26 cellular contexts compared by ENCODE assay signal in the genomic region with DNA sequence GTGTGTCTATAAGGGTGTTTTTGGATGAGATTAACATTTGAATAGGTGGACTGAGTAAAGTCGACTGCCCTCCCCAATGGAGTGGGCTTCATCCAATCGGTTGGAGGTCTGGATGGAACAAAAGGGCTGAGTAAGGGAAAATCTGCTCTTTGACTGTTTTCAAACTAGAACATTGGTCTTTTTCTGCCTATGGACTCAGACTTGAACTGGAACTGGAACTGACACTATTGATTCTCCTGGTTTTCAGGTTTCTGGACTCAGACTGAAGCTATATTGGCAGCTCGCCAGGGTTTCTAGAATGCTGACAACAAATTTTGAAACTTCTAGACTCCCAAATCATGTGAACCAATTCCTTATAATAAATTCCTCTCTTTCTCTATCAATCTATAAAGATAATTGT.
DNase-seq lines count a peak whose midpoint lies in the region; ATAC-seq, FAIRE-seq and TF ChIP-seq lines count a peak whose summit lies in the region.
"Had no signal": no experiment of that assay in that cellular context is flagged by ENCODE, and none has a peak within 500 bp of the region (broad histone marks: within the 10 kb centered on the region; RNA-seq: fewer than 3 reads in every experiment).

No MANE protein-coding gene starts in this region.

- H3K14ac ChIP-seq in IMR-90 (replicated peaks; ENCODE audit: low read depth, low read length) (no peak overlapping the region), H1 (ENCODE audit: insufficient read length) (no peak overlapping the region), trophoblast cell (ENCODE audit: low read length) (no peak overlapping the region)

- H2BK20ac ChIP-seq in IMR-90 (ENCODE audit: low read depth, low read length), result no peak overlapping the region
- H2BK20ac ChIP-seq in H1 (ENCODE audit: low read length), result no peak overlapping the region

- no peak overlapping the region for H2BK5ac ChIP-seq in IMR-90 (ENCODE audit: low read depth, low read length, poor library complexity, severe bottlenecking)
- H2BK5ac ChIP-seq in H1 (ENCODE audit: low read depth, low read length), result no peak overlapping the region
- H2BK5ac ChIP-seq in trophoblast cell (ENCODE audit: low read depth, low read length, poor library complexity), result no peak overlapping the region

- H3K23ac ChIP-seq in IMR-90 (ENCODE audit: low read depth, low read length), result no peak overlapping the region
- H3K23ac ChIP-seq in H1 (ENCODE audit: insufficient read length), result no peak overlapping the region
- H3K23ac ChIP-seq in trophoblast cell (ENCODE audit: low read length), result no peak overlapping the region

- H3K18ac ChIP-seq in IMR-90 (ENCODE audit: low read depth, low read length), result no peak overlapping the region
- no peak overlapping the region for H3K18ac ChIP-seq in H1 (ENCODE audit: extremely low read depth, low read length)
- H3K18ac ChIP-seq in trophoblast cell (ENCODE audit: low read length), result no peak overlapping the region

- no peak overlapping the region for H4K5ac ChIP-seq in IMR-90 (ENCODE audit: low read depth, low read length)
- H4K5ac ChIP-seq in H1 (ENCODE audit: insufficient read length, low read depth, low read length), result no peak overlapping the region

- H4K12ac ChIP-seq in trophoblast cell (ENCODE audit: low read depth, low read length), result no peak overlapping the region

- H2AFZ ChIP-seq in IMR-90 (replicated peaks; ENCODE audit: low read length, poor library complexity), result no peak overlapping the region
- H2AFZ ChIP-seq in H1 (ENCODE audit: low read length), result no peak overlapping the region
- no peak overlapping the region for H2AFZ ChIP-seq in HepG2 (ENCODE audit: low read length)
- no peak overlapping the region for H2AFZ ChIP-seq in trophoblast cell (ENCODE audit: insufficient read depth, low read length, poor library complexity)
- H2AFZ ChIP-seq: GM23248 had no signal

- H3K4me3 ChIP-seq in IMR-90 (ENCODE audit: insufficient read depth, low read depth, low read length) (no peak overlapping the region), H1 (ENCODE audit: extremely low read depth in 1 of 4, insufficient read depth in 2 of 4, low read depth in 3 of 4, low read length in 4 of 4) (no peak overlapping the region), HepG2 (replicated peaks in 1 of 3; ENCODE audit: insufficient read depth in 1 of 3, low read depth in 2 of 3, low read length in 3 of 3) (no peak overlapping the region), sigmoid colon (no peak overlapping the region), trophoblast cell (ENCODE audit: low read depth, low read length) (no peak overlapping the region)
- H3K4me3 ChIP-seq: A549; BLaER1 treated with 17β-estradiol and CSF1 and Interleukin-3, amounts not matched to agents 10 nM and 100 nM; GM23248; HAP-1 had no signal

- H3K27ac ChIP-seq in IMR-90 (ENCODE audit: insufficient read depth, low read length) (no peak overlapping the region), H1 (ENCODE audit: low read depth, low read length) (no peak overlapping the region), HepG2 (ENCODE audit: extremely low read length, insufficient read depth, low read length) (no peak overlapping the region), sigmoid colon (no peak overlapping the region), trophoblast cell (ENCODE audit: low read depth, low read length) (no peak overlapping the region)
- H3K27ac ChIP-seq: A549; BLaER1 treated with 17β-estradiol and CSF1 and Interleukin-3, amounts not matched to agents 10 nM and 100 nM; GM23248 had no signal

- no peak overlapping the region for H3K4me3 Mint-ChIP-seq in neural crest cell
- H3K4me3 Mint-ChIP-seq: CD14-positive monocyte; CD4-positive, alpha-beta T cell; CD8-positive, alpha-beta memory T cell; HFFc6 had no signal

- H3K9me1 ChIP-seq in IMR-90 (ENCODE audit: insufficient read depth, low read length), result no peaks in the 10 kb centered on the region

- H4K91ac ChIP-seq in IMR-90 (ENCODE audit: insufficient read depth, low read depth, low read length), result no peak overlapping the region
- no peak overlapping the region for H4K91ac ChIP-seq in H1 (replicated peaks; ENCODE audit: insufficient read length, low read length)
- no peak overlapping the region for H4K91ac ChIP-seq in trophoblast cell (ENCODE audit: low read depth, low read length)

- H4K20me1 ChIP-seq in IMR-90 (ENCODE audit: insufficient read depth, low read length) (no peaks in the 10 kb centered on the region), H1 (replicated peaks in 1 of 2; ENCODE audit: control insufficient read depth in 1 of 2, insufficient read depth in 2 of 2, low read length in 2 of 2) (no peaks in the 10 kb centered on the region), HepG2 (ENCODE audit: insufficient read depth, low read length) (no peaks in the 10 kb centered on the region)
- H4K20me1 ChIP-seq: BLaER1 treated with 17β-estradiol and CSF1 and Interleukin-3, amounts not matched to agents 10 nM and 100 nM had no signal

- no peak overlapping the region for H2AK9ac ChIP-seq in IMR-90 (replicated peaks; ENCODE audit: low read depth, low read length, poor library complexity)

- POLR2A ChIA-PET in IMR-90 (lab: Charles Lee; ENCODE audit: unreplicated experiment) (no interaction called here), H1 (lab: Charles Lee; ENCODE audit: partially characterized antibody) (no interaction called here), HepG2 (lab: Yijun Ruan, JAX) (no interaction called here)

- dilution Hi-C loops in IMR-90 (cut with HindIII; ENCODE audit: low sequenced_read_pairs, unreplicated experiment), result no loop called here

- no peak overlapping the region for H2AK5ac ChIP-seq in IMR-90 (ENCODE audit: low read depth, low read length)
- H2AK5ac ChIP-seq in H1 (ENCODE audit: low read depth, low read length), result no peak overlapping the region
- H2AK5ac ChIP-seq in trophoblast cell (ENCODE audit: low read length), result no peak overlapping the region

- H4K8ac ChIP-seq in IMR-90 (ENCODE audit: low read depth in 2 of 2, low read length in 2 of 2) (no peak overlapping the region), H1 (ENCODE audit: extremely low read depth, insufficient read depth, low read length) (no peak overlapping the region), trophoblast cell (ENCODE audit: low read depth, low read length) (no peak overlapping the region)

- WGBS in IMR-90 (ENCODE audit: extremely low coverage in 2 of 2, insufficient read length in 1 of 2), 2 experiments, result 100% methylated on average over 1 of the region's 3 CpGs; no CpG with 5 or more reads in 1 of the 2 experiments
- WGBS in H1 (ENCODE audit: extremely low coverage in 1 of 2, insufficient coverage in 1 of 2, insufficient read length in 1 of 2, insufficient replicate concordance in 2 of 2, low coverage in 1 of 2, low lambda C conversion rate in 2 of 2, missing lambda C conversion rate in 1 of 2), 2 experiments, result 91% methylated on average over 3 of the region's 3 CpGs; no CpG with 5 or more reads in 1 of the 2 experiments
- WGBS in HepG2 (ENCODE audit: low lambda C conversion rate), result 6% methylated on average over 3 of the region's 3 CpGs
- 91 to 95% methylated on average over 3 of the region's 3 CpGs for WGBS in sigmoid colon, 2 donors
- WGBS in trophoblast cell (ENCODE audit: extremely low coverage, insufficient coverage, insufficient read length), result no CpG with 5 or more reads among the region's 3 CpGs

- in situ Hi-C loops in IMR-90 (cut with MboI; ENCODE audit: low sequenced_read_pairs) (no loop called here), HepG2 (cut with HindIII; ENCODE audit: extremely low pct_ligation_motif_present, low pct_unique_long_range_greater_than_20kb) (no loop called here)

- intact Hi-C loops in IMR-90 (cut with micrococcal nuclease), result no loop called here
- intact Hi-C loops in HepG2 (cut with micrococcal nuclease; ENCODE audit: unreplicated experiment), result no loop called here
- intact Hi-C loops in sigmoid colon (cut with DNase I), result no loop called here

- H3K36me3 ChIP-seq in IMR-90 (ENCODE audit: control insufficient read depth, insufficient read depth, low read length) (no peaks in the 10 kb centered on the region), H1 (ENCODE audit: control insufficient read depth in 2 of 4, insufficient read depth in 4 of 4, low read length in 3 of 4) (no peaks in the 10 kb centered on the region), HepG2 (replicated peaks in 1 of 2; ENCODE audit: control insufficient read depth in 1 of 2, insufficient read depth in 2 of 2, low read length in 2 of 2) (no peaks in the 10 kb centered on the region), sigmoid colon (no peaks in the 10 kb centered on the region), trophoblast cell (ENCODE audit: control insufficient read depth in 1 of 2, insufficient read depth in 2 of 2, low read length in 2 of 2) (no peaks in the 10 kb centered on the region)
- H3K36me3 ChIP-seq: BE2C; BLaER1 treated with 17β-estradiol and CSF1 and Interleukin-3, amounts not matched to agents 10 nM and 100 nM; HAP-1 had no signal

- H3K4me1 ChIP-seq in IMR-90 (ENCODE audit: control insufficient read depth, insufficient read depth, low read length) (no peaks in the 10 kb centered on the region), H1 (replicated peaks in 1 of 4; ENCODE audit: control insufficient read depth in 3 of 4, insufficient read depth in 4 of 4, low read length in 3 of 4) (no peaks in the 10 kb centered on the region), HepG2 (ENCODE audit: insufficient read depth, low read length) (no peaks in the 10 kb centered on the region), sigmoid colon (peaks cover 0 to 8% (median 0%) of the 10 kb centered on the region in 4 donors), trophoblast cell (ENCODE audit: control insufficient read depth in 1 of 2, insufficient read depth in 2 of 2, low read length in 2 of 2) (no peaks in the 10 kb centered on the region)
- H3K4me1 ChIP-seq: A549, BE2C, HAP-1 had no signal

- no peak for TF ChIP-seq RAD21 in IMR-90 (IDR thresholded peaks at IDR 0.05; ENCODE audit: low read length)
- TF ChIP-seq RAD21 in H1 (IDR thresholded peaks at IDR 0.05 in 1 of 2, conservative IDR thresholded peaks at IDR 0.05 in 1 of 2; ENCODE audit: low read depth in 2 of 2, low read length in 2 of 2), result no peak
- no peak for TF ChIP-seq RAD21 in HepG2 (CRISPR knock-in tag; IDR thresholded peaks at IDR 0.05)

- H2BK15ac ChIP-seq in IMR-90 (ENCODE audit: low read depth, low read length), result no peak overlapping the region
- H2BK15ac ChIP-seq in H1 (ENCODE audit: low read length), result no peak overlapping the region

- no peaks in the 10 kb centered on the region; the same call in 1 of the 2 replicates for H3K9me3 ChIP-seq in IMR-90 (ENCODE audit: control insufficient read depth, insufficient read depth, low read length)
- H3K9me3 ChIP-seq in H1 (ENCODE audit: insufficient read depth in 2 of 2, low read depth in 1 of 2, low read length in 1 of 2), result no peaks in the 10 kb centered on the region
- no peaks in the 10 kb centered on the region for H3K9me3 ChIP-seq in HepG2 (ENCODE audit: low read length)
- no peaks in the 10 kb centered on the region for H3K9me3 ChIP-seq in sigmoid colon
- no peaks in the 10 kb centered on the region for H3K9me3 ChIP-seq in trophoblast cell (ENCODE audit: insufficient read depth, low read depth, low read length)
- H3K9me3 ChIP-seq: A549; BE2C; BLaER1 treated with 17β-estradiol and CSF1 and Interleukin-3, amounts not matched to agents 10 nM and 100 nM; HAP-1 had no signal

- BruUV-seq in IMR-90 (replicated peaks; lab: Mats Ljungman, UMichigan) (no TSS peak), HepG2 (replicated peaks; lab: Mats Ljungman, UMichigan) (no TSS peak)

- no peak overlapping the region for H3K4ac ChIP-seq in IMR-90 (ENCODE audit: low read depth, low read length)
- no peak overlapping the region for H3K4ac ChIP-seq in H1 (replicated peaks; ENCODE audit: insufficient read length, low read depth, low read length)
- no peak overlapping the region for H3K4ac ChIP-seq in trophoblast cell (ENCODE audit: low read depth, low read length)

- H3K79me2 ChIP-seq in H1 (ENCODE audit: control insufficient read depth in 1 of 2, insufficient read depth in 2 of 2, low read length in 2 of 2) (no peaks in the 10 kb centered on the region), HepG2 (ENCODE audit: insufficient read depth, low read length) (no peaks in the 10 kb centered on the region), trophoblast cell (ENCODE audit: control insufficient read depth, insufficient read depth, low read length, poor library complexity) (no peaks in the 10 kb centered on the region)

- H3K27me3 Mint-ChIP-seq in neural crest cell (ENCODE audit: low read depth), result no peaks in the 10 kb centered on the region
- H3K27me3 Mint-ChIP-seq: CD4-positive, alpha-beta T cell; CD8-positive, alpha-beta memory T cell had no signal

- H3K4me1 Mint-ChIP-seq in neural crest cell, result no peaks in the 10 kb centered on the region
- H3K4me1 Mint-ChIP-seq: CD14-positive monocyte; CD8-positive, alpha-beta memory T cell had no signal

- H3K36me3 Mint-ChIP-seq in neural crest cell (ENCODE audit: low read depth), result no peaks in the 10 kb centered on the region
- H3K36me3 Mint-ChIP-seq: CD14-positive monocyte; CD8-positive, alpha-beta memory T cell had no signal

- no peaks in the 10 kb centered on the region for H3K23me2 ChIP-seq in H1 (ENCODE audit: low read depth, low read length)

- H3K56ac ChIP-seq in IMR-90 (ENCODE audit: extremely low read depth, insufficient read depth, low read length) (no peak overlapping the region), H1 (replicated peaks; ENCODE audit: insufficient read length, low read depth, low read length) (no peak overlapping the region)

- H3K79me1 ChIP-seq in IMR-90 (ENCODE audit: low read depth in 1 of 2, low read length in 2 of 2) (no peaks in the 10 kb centered on the region), H1 (ENCODE audit: low read depth, low read length) (no peaks in the 10 kb centered on the region), trophoblast cell (ENCODE audit: low read length) (no peaks in the 10 kb centered on the region)

- H3K27ac Mint-ChIP-seq in neural crest cell (ENCODE audit: unreplicated experiment), result peak overlapping the region; percentile 50
- H3K27ac Mint-ChIP-seq: CD14-positive monocyte; CD4-positive, alpha-beta T cell; CD8-positive, alpha-beta memory T cell; HFFc6 had no signal

- TF ChIP-seq CTCF in IMR-90 (conservative IDR thresholded peaks at IDR 0.05; ENCODE audit: low read depth, low read length) (no peak), H1 (IDR thresholded peaks at IDR 0.05; ENCODE audit: control extremely low read depth in 1 of 3, insufficient read depth in 1 of 3, low read depth in 1 of 3, low read length in 3 of 3) (no peak), HepG2 (CRISPR knock-in tag; IDR thresholded peaks at IDR 0.05) (no peak), neural crest cell (conservative IDR thresholded peaks at IDR 0.05) (no peak), sigmoid colon (IDR thresholded peaks at IDR 0.05) (no peak)

- ATAC-seq in IMR-90 (ENCODE audit: low read depth), result no peak
- ATAC-seq in HepG2, result no peak
- no peak for ATAC-seq in HG03354 (IDR thresholded peaks at IDR 0.05; ENCODE audit: poor library complexity, severe bottlenecking, unreplicated experiment)
- ATAC-seq: A549 had no signal

- TF ChIP-seq EP300 in H1 (IDR thresholded peaks at IDR 0.05; ENCODE audit: borderline replicate concordance in 1 of 2, low read depth in 2 of 2, low read length in 2 of 2), result no peak
- no peak for TF ChIP-seq EP300 in HepG2 (IDR thresholded peaks at IDR 0.05; ENCODE audit: low read depth in 2 of 2, low read length in 2 of 2)
- TF ChIP-seq EP300 in HepG2 (CRISPR knock-in tag; IDR thresholded peaks at IDR 0.05; ENCODE audit: borderline replicate concordance), result no peak
- no peak for TF ChIP-seq EP300 in sigmoid colon (IDR thresholded peaks at IDR 0.05)

- CTCF ChIA-PET in IMR-90 (lab: Yijun Ruan, JAX) (no interaction called here), H1 (lab: Charles Lee; ENCODE audit: partially characterized antibody) (no interaction called here), HepG2 (lab: Yijun Ruan, JAX; ENCODE audit: low intra/inter-chr PET ratio, low total read pairs) (no interaction called here)

- H3K27me3 ChIP-seq in IMR-90 (ENCODE audit: control insufficient read depth, insufficient read depth, low read length), result no peaks in the 10 kb centered on the region
- H3K27me3 ChIP-seq in H1 (replicated peaks in 1 of 4; ENCODE audit: control insufficient read depth in 3 of 4, extremely low read depth in 1 of 4, insufficient read depth in 3 of 4, low read length in 3 of 4), result no peaks in the 10 kb centered on the region
- H3K27me3 ChIP-seq in HepG2 (ENCODE audit: control insufficient read depth in 1 of 2, insufficient read depth in 2 of 2, low read length in 2 of 2), result no peaks in the 10 kb centered on the region
- no peaks in the 10 kb centered on the region for H3K27me3 ChIP-seq in sigmoid colon
- H3K27me3 ChIP-seq in trophoblast cell (ENCODE audit: insufficient read depth, low read length), result no peaks in the 10 kb centered on the region
- H3K27me3 ChIP-seq: BE2C; BLaER1 treated with 17β-estradiol and CSF1 and Interleukin-3, amounts not matched to agents 10 nM and 100 nM had no signal

- FAIRE-seq in H1 (lab: Jason Lieb, UNC) (no peak), HepG2 (lab: Jason Lieb, UNC) (no peak)
- FAIRE-seq: A549, D721Med, G401.6, GM12892, GM19239, H54 had no signal

- TF ChIP-seq POLR2A in IMR-90 (IDR thresholded peaks at IDR 0.05; ENCODE audit: low read depth, low read length) (no peak), H1 (IDR thresholded peaks at IDR 0.05; ENCODE audit: control extremely low read depth in 1 of 2, low read depth in 2 of 2, low read length in 2 of 2) (no peak), HepG2 (IDR thresholded peaks at IDR 0.05; ENCODE audit: insufficient read depth in 1 of 2, low read depth in 2 of 2, low read length in 2 of 2) (no peak), sigmoid colon (IDR thresholded peaks at IDR 0.05) (no peak)

- H3K9ac ChIP-seq in IMR-90 (ENCODE audit: low read depth, low read length) (no peak overlapping the region), H1 (replicated peaks in 1 of 4; ENCODE audit: extremely low read depth in 1 of 4, low read depth in 3 of 4, low read length in 3 of 4) (no peak overlapping the region), HepG2 (ENCODE audit: insufficient read depth, low read depth, low read length) (no peak overlapping the region), trophoblast cell (ENCODE audit: low read length) (no peak overlapping the region)
- H3K9ac ChIP-seq: BLaER1 treated with 17β-estradiol and CSF1 and Interleukin-3, amounts not matched to agents 10 nM and 100 nM; GM23248 had no signal

- H2BK12ac ChIP-seq in H1 (ENCODE audit: low read depth, low read length) (no peak overlapping the region), trophoblast cell (ENCODE audit: low read length) (no peak overlapping the region)

- DNase-seq in IMR-90 (no peak), H1 (ENCODE audit: low read depth in 1 of 2, low spot score in 2 of 2) (no peak), HepG2 (ENCODE audit: low spot score) (no peak), neural crest cell (ENCODE audit: low read depth, low spot score) (no peak), sigmoid colon (no peak), trophoblast cell (no peak)
- DNase-seq: 8988T; ACHN; AML-193; BE2C; CD4-positive, alpha-beta T cell; CD8-positive, alpha-beta memory T cell; DMS153; DND-41; GM23248; HFFc6 had no signal

- H2BK120ac ChIP-seq in IMR-90 (ENCODE audit: low read depth, low read length) (no peak overlapping the region), H1 (replicated peaks; ENCODE audit: low read depth, low read length) (no peak overlapping the region), trophoblast cell (ENCODE audit: insufficient read depth, low read length, poor library complexity) (no peak overlapping the region)

- H3K4me2 ChIP-seq in IMR-90 (ENCODE audit: low read depth, low read length) (no peak overlapping the region), H1 (ENCODE audit: insufficient read depth in 1 of 2, low read depth in 2 of 2, low read length in 2 of 2) (no peak overlapping the region), HepG2 (ENCODE audit: low read depth, low read length) (no peak overlapping the region), trophoblast cell (ENCODE audit: low read length) (no peak overlapping the region)
- H3K4me2 ChIP-seq: A549; BLaER1 treated with 17β-estradiol and CSF1 and Interleukin-3, amounts not matched to agents 10 nM and 100 nM had no signal

- peaks cover 3% of the 10 kb centered on the region for H3K9me3 Mint-ChIP-seq in neural crest cell
